8 cellular contexts compared by ENCODE assay signal in genomic region chr17:74922694-74923537, GRCh38. TPM values are rescaled to one million over a fixed set of nuclear protein-coding genes. Genes with fewer than 3 reads are reported as not detected.
DNase-seq lines count a peak whose midpoint lies in the region; ATAC-seq, FAIRE-seq and TF ChIP-seq lines count a peak whose summit lies in the region.

TSS of gene USH1G (minus strand) at chr17:74923255. CDS start at chr17:74923073, 182 bp downstream.

- no peaks in the 10 kb centered on the region for H3K36me3 Mint-ChIP-seq in memory B cell

- peak; percentile 61 for DNase-seq in AG20443 (ENCODE audit: low spot score)
- DNase-seq in HuH-7 (ENCODE audit: low spot score) = peak; percentile 79
- DNase-seq in bronchial epithelial cell (ENCODE audit: low read depth) = no peak
- no peak for DNase-seq in memory B cell (ENCODE audit: low spot score in 2 of 2)
- no peak for DNase-seq in NCI-H510A (lab: John Stamatoyannopoulos, UW)

- no peaks in the 10 kb centered on the region for H3K9me3 Mint-ChIP-seq in memory B cell

- H3K4me3 ChIP-seq in bronchial epithelial cell (ENCODE audit: low read depth, low read length) = peak within 1 kb of the TSS; percentile 48

- TF ChIP-seq CTCF in bronchial epithelial cell (IDR thresholded peaks at IDR 0.05; ENCODE audit: insufficient read depth, low read length, severe bottlenecking) = no peak

- peaks cover 24% of the 10 kb centered on the region for H3K27me3 Mint-ChIP-seq in memory B cell

- ATAC-seq in memory B cell (ENCODE audit: low read depth) = peak; percentile 31
- no peak for ATAC-seq in GM21381 (IDR thresholded peaks at IDR 0.05; ENCODE audit: unreplicated experiment)
- ATAC-seq in GM21576 (IDR thresholded peaks at IDR 0.05; ENCODE audit: unreplicated experiment) = no peak
- no peak for ATAC-seq in HG02970 (IDR thresholded peaks at IDR 0.05; ENCODE audit: low FRiP score, unreplicated experiment)

- peaks cover 11% of the 10 kb centered on the region for H3K4me1 Mint-ChIP-seq in memory B cell

- no peak for FAIRE-seq in bronchial epithelial cell (lab: Jason Lieb, UNC)

- H3K27me3 ChIP-seq in bronchial epithelial cell (ENCODE audit: control insufficient read depth, insufficient read depth, low read length) = peaks cover 17% of the 10 kb centered on the region

- H3K27ac Mint-ChIP-seq in memory B cell = no peak within 1 kb of the TSS

- H3K4me3 Mint-ChIP-seq in memory B cell = peak within 1 kb of the TSS; percentile 69

- no peaks in the 10 kb centered on the region for H3K36me3 ChIP-seq in bronchial epithelial cell (ENCODE audit: control insufficient read depth, insufficient read depth, low read length)

RNA-seq across cellular contexts. Expression of gene USH1G, which starts in this region (rescaled TPM):
- 1.1 and 3.3 TPM in 2 replicates for total RNA-seq in bronchial epithelial cell

Comparison
In these comparisons a context has a peak if more than half of its experiments do, and no peak if none do; other contexts are left out.
1. DNase-seq: peak in AG20443 (single experiment) and HuH-7 (single experiment); none in bronchial epithelial cell (single experiment), memory B cell (0 of 2) and NCI-H510A (single experiment).